Comparison of ENCODE assay signal across 1 cellular context in the genomic region with DNA sequence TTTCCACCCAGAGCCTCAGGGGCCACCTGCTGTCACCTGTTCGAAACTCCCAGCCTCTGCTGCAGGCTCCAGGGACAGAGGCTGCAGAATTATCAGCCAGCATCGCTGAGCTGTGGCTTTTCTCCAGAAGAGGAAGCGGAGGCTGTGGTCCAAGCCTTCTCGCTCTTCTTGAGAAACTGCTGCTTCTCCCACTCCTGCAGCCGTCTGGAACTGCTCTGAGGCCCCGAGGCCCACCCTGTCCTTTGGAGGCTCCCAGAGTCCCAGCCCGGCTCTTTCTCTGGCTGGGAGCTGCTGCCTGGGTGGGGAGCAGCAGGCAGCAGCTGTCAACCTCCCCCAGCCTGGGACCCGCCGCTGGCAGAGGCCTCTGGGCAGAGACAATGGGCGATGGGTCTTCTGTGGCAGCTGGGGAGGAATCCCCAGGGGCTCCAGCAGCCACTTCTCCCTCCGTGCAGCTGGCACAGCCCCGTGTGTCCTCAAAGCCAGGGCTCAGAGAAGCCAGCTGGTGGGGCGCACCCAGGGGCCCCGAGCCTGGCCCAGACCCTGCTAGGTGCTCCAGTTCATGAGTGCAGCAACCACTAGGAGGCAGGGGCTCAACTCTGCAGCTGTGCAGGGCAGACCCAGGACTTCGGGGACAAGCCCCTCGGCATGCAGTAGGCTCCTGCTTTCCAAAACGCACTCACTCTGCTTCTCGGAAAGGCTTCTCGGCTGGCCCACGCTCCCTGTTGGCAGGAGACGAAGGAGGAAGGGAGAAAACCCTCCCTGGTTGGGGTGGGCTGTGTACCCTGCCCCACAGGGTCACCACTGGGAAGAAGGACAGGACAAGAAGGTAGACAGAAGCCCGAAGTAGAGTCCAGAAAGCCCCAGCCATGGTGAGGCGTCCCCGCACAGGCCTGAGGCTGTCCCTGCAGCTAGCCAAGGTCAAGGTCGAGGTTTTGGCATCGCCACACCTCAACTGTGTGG.
A peak's percentile ranks its signal among the peaks of the same experiment; 100 is the strongest.
TF ChIP-seq lines count a peak whose summit lies in the region.

No MANE protein-coding gene starts in this region.

TF ChIP-seq in K562, 482 proteins besides CTCF, POLR2A, EP300 and RAD21 (continued from another document):
- TF ChIP-seq SPI1 (IDR thresholded peaks at IDR 0.05; ENCODE audit: borderline replicate concordance, low read depth, low read length) (peak; percentile 85; the same call in 1 of the 2 replicates), CTBP1 (IDR thresholded peaks at IDR 0.05; ENCODE audit: borderline replicate concordance) (peak; percentile 51; the same call in 1 of the 2 replicates), MAFK (IDR thresholded peaks at IDR 0.05; ENCODE audit: low read length) (no peak), POLR2H (tag; IDR thresholded peaks at IDR 0.05; ENCODE audit: low read depth) (no peak), ZBTB7A (IDR thresholded peaks at IDR 0.05; ENCODE audit: borderline replicate concordance, control insufficient read depth, low read depth, low read length) (0 out of 2 replicates have a peak, but pooled peaks have one; percentile 28), MTA2 (IDR thresholded peaks at IDR 0.05; ENCODE audit: low read depth) (no peak), CAMTA2 (CRISPR knock-in tag; conservative IDR thresholded peaks at IDR 0.05) (no peak), ZNF75A (CRISPR knock-in tag; IDR thresholded peaks at IDR 0.05) (peak; percentile 97), NR1H2 (CRISPR knock-in tag; IDR thresholded peaks at IDR 0.05) (no peak), ZNF431 (CRISPR knock-in tag; IDR thresholded peaks at IDR 0.05) (no peak), NFE2 (IDR thresholded peaks at IDR 0.05; ENCODE audit: low read depth) (no peak), SMC3 (conservative IDR thresholded peaks at IDR 0.05; ENCODE audit: insufficient read depth, low read depth, low read length) (no peak; the same call in 1 of the 2 replicates), ZNF347 (CRISPR knock-in tag; IDR thresholded peaks at IDR 0.05; ENCODE audit: low read depth) (no peak), SIX5 (IDR thresholded peaks at IDR 0.05; ENCODE audit: borderline replicate concordance in 1 of 2, insufficient read depth in 1 of 2, low read depth in 1 of 2, low read length in 2 of 2) (no peak), MED1 (CRISPR knock-in tag; IDR thresholded peaks at IDR 0.05; ENCODE audit: borderline replicate concordance) (no peak), GATA2 (CRISPR knock-in tag; IDR thresholded peaks at IDR 0.05) (peak; percentile 32; the same call in 1 of the 2 replicates), U2AF2 (optimal IDR thresholded peaks at IDR 0.05; ENCODE audit: low read depth, low read length) (no peak), RCOR1 (IDR thresholded peaks at IDR 0.05; ENCODE audit: borderline replicate concordance in 1 of 2, low read depth in 2 of 2, low read length in 2 of 2) (peak in 1 of 2 experiments; percentile 27; a peak in 1 of 4 replicates), MEF2D (tag; conservative IDR thresholded peaks at IDR 0.05; ENCODE audit: low read depth) (no peak)
- TF ChIP-seq, protein P1, sequence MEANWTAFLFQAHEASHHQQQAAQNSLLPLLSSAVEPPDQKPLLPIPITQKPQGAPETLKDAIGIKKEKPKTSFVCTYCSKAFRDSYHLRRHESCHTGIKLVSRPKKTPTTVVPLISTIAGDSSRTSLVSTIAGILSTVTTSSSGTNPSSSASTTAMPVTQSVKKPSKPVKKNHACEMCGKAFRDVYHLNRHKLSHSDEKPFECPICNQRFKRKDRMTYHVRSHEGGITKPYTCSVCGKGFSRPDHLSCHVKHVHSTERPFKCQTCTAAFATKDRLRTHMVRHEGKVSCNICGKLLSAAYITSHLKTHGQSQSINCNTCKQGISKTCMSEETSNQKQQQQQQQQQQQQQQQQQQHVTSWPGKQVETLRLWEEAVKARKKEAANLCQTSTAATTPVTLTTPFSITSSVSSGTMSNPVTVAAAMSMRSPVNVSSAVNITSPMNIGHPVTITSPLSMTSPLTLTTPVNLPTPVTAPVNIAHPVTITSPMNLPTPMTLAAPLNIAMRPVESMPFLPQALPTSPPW (CRISPR knock-in tag; IDR thresholded peaks at IDR 0.05), result no peak
- TF ChIP-seq, protein P2, sequence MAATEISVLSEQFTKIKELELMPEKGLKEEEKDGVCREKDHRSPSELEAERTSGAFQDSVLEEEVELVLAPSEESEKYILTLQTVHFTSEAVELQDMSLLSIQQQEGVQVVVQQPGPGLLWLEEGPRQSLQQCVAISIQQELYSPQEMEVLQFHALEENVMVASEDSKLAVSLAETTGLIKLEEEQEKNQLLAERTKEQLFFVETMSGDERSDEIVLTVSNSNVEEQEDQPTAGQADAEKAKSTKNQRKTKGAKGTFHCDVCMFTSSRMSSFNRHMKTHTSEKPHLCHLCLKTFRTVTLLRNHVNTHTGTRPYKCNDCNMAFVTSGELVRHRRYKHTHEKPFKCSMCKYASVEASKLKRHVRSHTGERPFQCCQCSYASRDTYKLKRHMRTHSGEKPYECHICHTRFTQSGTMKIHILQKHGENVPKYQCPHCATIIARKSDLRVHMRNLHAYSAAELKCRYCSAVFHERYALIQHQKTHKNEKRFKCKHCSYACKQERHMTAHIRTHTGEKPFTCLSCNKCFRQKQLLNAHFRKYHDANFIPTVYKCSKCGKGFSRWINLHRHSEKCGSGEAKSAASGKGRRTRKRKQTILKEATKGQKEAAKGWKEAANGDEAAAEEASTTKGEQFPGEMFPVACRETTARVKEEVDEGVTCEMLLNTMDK (IDR thresholded peaks at IDR 0.05; ENCODE audit: borderline replicate concordance, insufficient read depth, low read depth, low read length, poor library complexity, severe bottlenecking), result no peak
- TF ChIP-seq, protein P3, sequence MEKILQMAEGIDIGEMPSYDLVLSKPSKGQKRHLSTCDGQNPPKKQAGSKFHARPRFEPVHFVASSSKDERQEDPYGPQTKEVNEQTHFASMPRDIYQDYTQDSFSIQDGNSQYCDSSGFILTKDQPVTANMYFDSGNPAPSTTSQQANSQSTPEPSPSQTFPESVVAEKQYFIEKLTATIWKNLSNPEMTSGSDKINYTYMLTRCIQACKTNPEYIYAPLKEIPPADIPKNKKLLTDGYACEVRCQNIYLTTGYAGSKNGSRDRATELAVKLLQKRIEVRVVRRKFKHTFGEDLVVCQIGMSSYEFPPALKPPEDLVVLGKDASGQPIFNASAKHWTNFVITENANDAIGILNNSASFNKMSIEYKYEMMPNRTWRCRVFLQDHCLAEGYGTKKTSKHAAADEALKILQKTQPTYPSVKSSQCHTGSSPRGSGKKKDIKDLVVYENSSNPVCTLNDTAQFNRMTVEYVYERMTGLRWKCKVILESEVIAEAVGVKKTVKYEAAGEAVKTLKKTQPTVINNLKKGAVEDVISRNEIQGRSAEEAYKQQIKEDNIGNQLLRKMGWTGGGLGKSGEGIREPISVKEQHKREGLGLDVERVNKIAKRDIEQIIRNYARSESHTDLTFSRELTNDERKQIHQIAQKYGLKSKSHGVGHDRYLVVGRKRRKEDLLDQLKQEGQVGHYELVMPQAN (IDR thresholded peaks at IDR 0.05; ENCODE audit: borderline replicate concordance), result no peak
- TF ChIP-seq, protein P4, sequence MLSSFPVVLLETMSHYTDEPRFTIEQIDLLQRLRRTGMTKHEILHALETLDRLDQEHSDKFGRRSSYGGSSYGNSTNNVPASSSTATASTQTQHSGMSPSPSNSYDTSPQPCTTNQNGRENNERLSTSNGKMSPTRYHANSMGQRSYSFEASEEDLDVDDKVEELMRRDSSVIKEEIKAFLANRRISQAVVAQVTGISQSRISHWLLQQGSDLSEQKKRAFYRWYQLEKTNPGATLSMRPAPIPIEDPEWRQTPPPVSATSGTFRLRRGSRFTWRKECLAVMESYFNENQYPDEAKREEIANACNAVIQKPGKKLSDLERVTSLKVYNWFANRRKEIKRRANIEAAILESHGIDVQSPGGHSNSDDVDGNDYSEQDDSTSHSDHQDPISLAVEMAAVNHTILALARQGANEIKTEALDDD (IDR thresholded peaks at IDR 0.05), result no peak
- TF ChIP-seq, protein P5, sequence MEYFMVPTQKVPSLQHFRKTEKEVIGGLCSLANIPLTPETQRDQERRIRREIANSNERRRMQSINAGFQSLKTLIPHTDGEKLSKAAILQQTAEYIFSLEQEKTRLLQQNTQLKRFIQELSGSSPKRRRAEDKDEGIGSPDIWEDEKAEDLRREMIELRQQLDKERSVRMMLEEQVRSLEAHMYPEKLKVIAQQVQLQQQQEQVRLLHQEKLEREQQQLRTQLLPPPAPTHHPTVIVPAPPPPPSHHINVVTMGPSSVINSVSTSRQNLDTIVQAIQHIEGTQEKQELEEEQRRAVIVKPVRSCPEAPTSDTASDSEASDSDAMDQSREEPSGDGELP (CRISPR knock-in tag; IDR thresholded peaks at IDR 0.05; ENCODE audit: borderline replicate concordance), result peak; percentile 44; the same call in 1 of the 2 replicates
- TF ChIP-seq, protein P6, sequence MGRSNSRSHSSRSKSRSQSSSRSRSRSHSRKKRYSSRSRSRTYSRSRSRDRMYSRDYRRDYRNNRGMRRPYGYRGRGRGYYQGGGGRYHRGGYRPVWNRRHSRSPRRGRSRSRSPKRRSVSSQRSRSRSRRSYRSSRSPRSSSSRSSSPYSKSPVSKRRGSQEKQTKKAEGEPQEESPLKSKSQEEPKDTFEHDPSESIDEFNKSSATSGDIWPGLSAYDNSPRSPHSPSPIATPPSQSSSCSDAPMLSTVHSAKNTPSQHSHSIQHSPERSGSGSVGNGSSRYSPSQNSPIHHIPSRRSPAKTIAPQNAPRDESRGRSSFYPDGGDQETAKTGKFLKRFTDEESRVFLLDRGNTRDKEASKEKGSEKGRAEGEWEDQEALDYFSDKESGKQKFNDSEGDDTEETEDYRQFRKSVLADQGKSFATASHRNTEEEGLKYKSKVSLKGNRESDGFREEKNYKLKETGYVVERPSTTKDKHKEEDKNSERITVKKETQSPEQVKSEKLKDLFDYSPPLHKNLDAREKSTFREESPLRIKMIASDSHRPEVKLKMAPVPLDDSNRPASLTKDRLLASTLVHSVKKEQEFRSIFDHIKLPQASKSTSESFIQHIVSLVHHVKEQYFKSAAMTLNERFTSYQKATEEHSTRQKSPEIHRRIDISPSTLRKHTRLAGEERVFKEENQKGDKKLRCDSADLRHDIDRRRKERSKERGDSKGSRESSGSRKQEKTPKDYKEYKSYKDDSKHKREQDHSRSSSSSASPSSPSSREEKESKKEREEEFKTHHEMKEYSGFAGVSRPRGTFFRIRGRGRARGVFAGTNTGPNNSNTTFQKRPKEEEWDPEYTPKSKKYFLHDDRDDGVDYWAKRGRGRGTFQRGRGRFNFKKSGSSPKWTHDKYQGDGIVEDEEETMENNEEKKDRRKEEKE (IDR thresholded peaks at IDR 0.05; ENCODE audit: borderline replicate concordance in 1 of 2, control insufficient read depth in 1 of 2, low read depth in 2 of 2, low read length in 1 of 2), result no peak
